ENCODE assay signal across 10 cellular contexts in genomic region chr15:40103864-40104271, GRCh38. TPM values are rescaled to one million over a fixed set of nuclear protein-coding genes. Genes with fewer than 3 reads are reported as not detected.
DNase-seq lines count a peak whose midpoint lies in the region; ATAC-seq and TF ChIP-seq lines count a peak whose summit lies in the region.
"Had no signal": no experiment of that assay in that cellular context is flagged by ENCODE, and none has a peak within 500 bp of the region (broad histone marks: within the 10 kb centered on the region; RNA-seq: fewer than 3 reads in every experiment).

No MANE protein-coding gene starts in this region.

- ATAC-seq in lower lobe of right lung = peak in 1 of 2 donors; percentile 4
- no peak for ATAC-seq in HG03342 (IDR thresholded peaks at IDR 0.05; ENCODE audit: unreplicated experiment)
- ATAC-seq: naive thymus-derived CD8-positive, alpha-beta T cell; stimulated activated effector memory CD8-positive, alpha-beta T cell treated with anti-CD3 and anti-CD28 coated beads, Interleukin-12 subunit alpha, Interleukin-12 subunit beta, amount 100 ng/mL, for 72 hours had no signal

- DNase-seq in NCI-H345 (lab: John Stamatoyannopoulos, UW) (peak; percentile 60), NCI-H345 treated with DMSO at 0.1 percent for 48 hours (lab: John Stamatoyannopoulos, UW; ENCODE audit: unreplicated experiment) (no peak), adrenal gland (peak in 1 of 7 donors; percentile 54), lower lobe of right lung (no peak), transverse colon (no peak), midbrain (lab: John Stamatoyannopoulos, UW) (no peak), kidney glomerular epithelial cell (lab: John Stamatoyannopoulos, UW) (no peak)
- DNase-seq: naive thymus-derived CD8-positive, alpha-beta T cell had no signal

- H3K36me3 ChIP-seq in adrenal gland (replicated peaks in 1 of 2) (no peaks in the 10 kb centered on the region), lower lobe of right lung (no peaks in the 10 kb centered on the region), transverse colon (no peaks in the 10 kb centered on the region)

- in situ Hi-C loops in transverse colon (cut with MboI; ENCODE audit: low pct_ligation_motif_present in 1 of 4, low pct_unique_long_range_greater_than_20kb in 1 of 4, low sequenced_read_pairs in 3 of 4) = loop anchor here in 2 of 4 donors (10.0 kb wide), 2 partner anchors 49 to 59 kb away; no protein-coding TSS in a partner anchor

- TF ChIP-seq EP300 in transverse colon (IDR thresholded peaks at IDR 0.05; ENCODE audit: low read depth) = no peak

- 70 to 77% (median 72%) methylated on average over 3 to 7 of the region's 7 CpGs for WGBS in adrenal gland, 4 donors
- 63% methylated on average over 7 of the region's 7 CpGs; no CpG with 5 or more reads in 1 of the 2 donors for WGBS in transverse colon (ENCODE audit: low coverage in 1 of 2), 2 donors

- H3K27me3 ChIP-seq in adrenal gland (no peaks in the 10 kb centered on the region), lower lobe of right lung (ENCODE audit: low read depth) (no peaks in the 10 kb centered on the region), transverse colon (no peaks in the 10 kb centered on the region)

- peak overlapping the region in 3 of 5 donors; percentile 62 to 77 (median 70) for H3K27ac ChIP-seq in adrenal gland
- H3K27ac ChIP-seq in lower lobe of right lung = peak overlapping the region; percentile 87
- peak overlapping the region; percentile 90 to 94 (median 91) for H3K27ac ChIP-seq in transverse colon

- H3K4me3 ChIP-seq in adrenal gland (no peak overlapping the region), lower lobe of right lung (no peak overlapping the region), transverse colon (no peak overlapping the region)

- intact Hi-C loops in adrenal gland (cut with DNase I) (loop anchor here in 1 of 2 donors (5.0 kb wide), 1 partner anchor 52 kb away; no protein-coding TSS in a partner anchor), lower lobe of right lung (cut with DNase I) (loop anchor here (10.0 kb wide), 1 partner anchor 59 kb away; no protein-coding TSS in a partner anchor), transverse colon (cut with DNase I; ENCODE audit: low total_unique reads) (loop anchor here (10.0 kb wide), 1 partner anchor 221 kb away; the partner anchor contains the start of gene INAFM2)

- H3K4me1 ChIP-seq in adrenal gland (replicated peaks in 1 of 2) (peaks cover 34 to 83% of the 10 kb centered on the region in 2 donors), lower lobe of right lung (peaks cover 88% of the 10 kb centered on the region), transverse colon (peaks cover 82 to 95% (median 89%) of the 10 kb centered on the region in 4 donors)

- no peak for TF ChIP-seq POLR2A in adrenal gland (IDR thresholded peaks at IDR 0.05)
- TF ChIP-seq POLR2A in transverse colon (IDR thresholded peaks at IDR 0.05) = no peak

- H3K9me3 ChIP-seq in adrenal gland (replicated peaks in 1 of 3) = no peaks in the 10 kb centered on the region
- H3K9me3 ChIP-seq in lower lobe of right lung = no peaks in the 10 kb centered on the region
- no peaks in the 10 kb centered on the region for H3K9me3 ChIP-seq in transverse colon

- TF ChIP-seq CTCF in adrenal gland (IDR thresholded peaks at IDR 0.05) = no peak
- TF ChIP-seq CTCF in lower lobe of right lung (IDR thresholded peaks at IDR 0.05) = no peak
- no peak for TF ChIP-seq CTCF in transverse colon (IDR thresholded peaks at IDR 0.05)

RNA-seq across cellular contexts. Expression of gene BMF, which starts 4.8 kb away (rescaled TPM):
- total RNA-seq in adrenal gland = 10 to 100 TPM in 3 of 8 donors, 1 to 10 TPM in 5; 4.8 to 12.8 (median 7.7) TPM
- polyA plus RNA-seq in adrenal gland = 1 to 10 TPM; 1.3 to 9.3 (median 2.5) TPM
- 17.2 TPM for total RNA-seq in lower lobe of right lung
- 10 to 100 TPM; 13.3 to 35.4 (median 25.1) TPM for total RNA-seq in transverse colon

RNA-seq across cellular contexts. Expression of gene BUB1B, which starts 57.0 kb away (rescaled TPM):
- total RNA-seq in adrenal gland (1 to 10 TPM; 1.1 to 3.5 (median 2.6) TPM), lower lobe of right lung (1.4 TPM), transverse colon (10 to 100 TPM in 2 of 4 donors, 1 to 10 TPM in 2; 1.4 to 15.3 (median 8.6) TPM)
- 1 to 10 TPM in 2 of 3 donors, under 1 TPM in 1; 0.81 to 2.9 (median 1.4) TPM for polyA plus RNA-seq in adrenal gland
